21 cellular contexts compared by ENCODE assay signal in the genomic region with DNA sequence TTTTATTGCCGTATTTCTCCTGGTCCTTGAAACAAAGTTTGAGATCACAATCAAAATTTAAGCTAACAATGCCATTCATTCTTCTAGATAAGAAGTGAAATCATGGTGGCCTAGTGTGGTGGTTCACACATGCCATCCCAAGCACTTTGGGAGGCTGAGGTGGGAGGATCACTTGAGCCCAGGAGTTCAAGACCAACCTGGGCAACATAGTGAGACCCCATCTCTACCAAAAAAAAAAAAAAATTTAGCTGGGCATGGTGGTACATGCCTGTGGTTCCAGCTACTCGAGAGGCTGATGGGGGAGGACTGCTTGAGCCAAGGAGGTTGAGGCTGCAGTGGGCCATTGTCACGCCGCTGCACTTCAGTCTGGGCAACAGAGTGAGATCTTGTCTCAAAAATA.
"Had no signal": no experiment of that assay in that cellular context is flagged by ENCODE, and none has a peak within 500 bp of the region (broad histone marks: within the 10 kb centered on the region; RNA-seq: fewer than 3 reads in every experiment).

No MANE protein-coding gene starts in this region.

- FAIRE-seq: RCC 7860 had no signal

- H3K27ac ChIP-seq: KMS-11, SJSA1, SK-N-MC had no signal

- H3K9ac ChIP-seq: KMS-11 had no signal

- H3K27me3 ChIP-seq: SJSA1 had no signal

- H3K9me3 ChIP-seq: SJSA1 had no signal

- DNase-seq: Kasumi-1, MM.1S, NCI-H1092 treated with DMSO at 0.1 percent for 48 hours, NCI-H1436, NCI-H187, NCI-H2029, NCI-H2081 treated with DMSO at 0.1 percent for 48 hours, NCI-H2171, NCI-H226, NCI-H446, NCI-H510A, NCI-H524 treated with DMSO at 0.1 percent for 48 hours, NCI-H69, NCI-H774, Right ventricle myocardium superior, RPMI8226, SIG-M5 had no signal

- H3K4me3 ChIP-seq: SJSA1, SK-N-MC had no signal

- H3K4me2 ChIP-seq: KMS-11 had no signal

- H3K4me1 ChIP-seq: SJSA1 had no signal
